Comparison of ENCODE assay signal across 36 cellular contexts in genomic region chr2:99275882-99276281, GRCh38. TPM values are rescaled to one million over a fixed set of nuclear protein-coding genes. Genes with fewer than 3 reads are reported as not detected.
"Had no signal": no experiment of that assay in that cellular context is flagged by ENCODE, and none has a peak within 500 bp of the region (broad histone marks: within the 10 kb centered on the region; RNA-seq: fewer than 3 reads in every experiment).

No MANE protein-coding gene starts in this region.

- ATAC-seq: esophagus mucosa; foreskin keratinocyte; gastroesophageal sphincter; heart left ventricle; left lobe of liver; natural killer cell; pancreas; sciatic nerve; stimulated activated effector memory CD8-positive, alpha-beta T cell treated with anti-CD3 and anti-CD28 coated beads, Interleukin-12 subunit alpha, Interleukin-12 subunit beta, amount 100 ng/mL, for 72 hours had no signal

- H3K4me1 ChIP-seq: colonic mucosa, foreskin keratinocyte, gastroesophageal sphincter, heart left ventricle, pancreas, stomach, thyroid gland, vagina had no signal

- H2AFZ ChIP-seq: hepatocyte had no signal

- H3K79me2 ChIP-seq: hepatocyte had no signal

- H3K4me3 ChIP-seq: colonic mucosa, gastroesophageal sphincter, heart left ventricle, hepatocyte, pancreas, smooth muscle cell, stomach, thyroid gland, vagina had no signal

- H3K27me3 ChIP-seq: colonic mucosa, foreskin keratinocyte, gastroesophageal sphincter, heart left ventricle, hepatocyte, pancreas, stomach, thyroid gland, vagina had no signal

- DNase-seq: colonic mucosa; effector CD8-positive, alpha-beta T cell; endodermal cell; foreskin keratinocyte; heart left ventricle; kidney; mesendoderm; midbrain; natural killer cell; occipital lobe; pancreas; stimulated activated CD4-positive, alpha-beta T cell treated with anti-CD3 and anti-CD28 coated beads, Interleukin-12 subunit alpha, Interleukin-12 subunit beta, amount 100 ng/mL, for 4 hours; stimulated activated CD4-positive, alpha-beta T cell treated with anti-CD3 and anti-CD28 coated beads, Interleukin-1b, Interleukin-23, amount 100 ng/mL, for 48 hours; stimulated activated CD4-positive, alpha-beta T cell treated with anti-CD3 and anti-CD28 coated beads, Interleukin-4, amount 100 ng/mL, for 24 hours; stimulated activated naive CD4-positive, alpha-beta T cell treated with Interleukin-2 at 50 U/mL for 16 hours; stomach; thyroid gland; trophoblast cell had no signal

- FAIRE-seq: kidney, pancreas had no signal

- H3K36me3 ChIP-seq: colonic mucosa, pancreas, stomach, thyroid gland, vagina had no signal

- H3K9me3 ChIP-seq: colonic mucosa, pancreas, thyroid gland, vagina had no signal

- H3K27ac ChIP-seq: colonic mucosa, epithelial cell of prostate, foreskin keratinocyte, gastroesophageal sphincter, heart left ventricle, hepatocyte, pancreas, stomach, thyroid gland, vagina had no signal

- H3K4me2 ChIP-seq: hepatocyte, smooth muscle cell had no signal

RNA-seq across cellular contexts. Expression of gene LYG2, which starts 20.4 kb away (rescaled TPM):
- total RNA-seq: colonic mucosa, endodermal cell, esophagus mucosa, fibroblast of lung, foreskin keratinocyte, gastroesophageal sphincter, heart left ventricle, hepatocyte, kidney, left lobe of liver, liver, lung microvascular endothelial cell, mucosa of gallbladder, natural killer cell, occipital lobe, pancreas, posterior vena cava, sciatic nerve, smooth muscle cell, subcutaneous adipose tissue, temporal lobe, thyroid gland, ureter, vagina had no signal
- polyA plus RNA-seq: fibroblast of lung, foreskin keratinocyte, heart left ventricle, hepatocyte, neural cell, smooth muscle cell, stomach had no signal

RNA-seq across cellular contexts. Expression of gene LYG1, which starts 25.1 kb away (rescaled TPM):
- total RNA-seq: vagina had no signal
